Comparison of ENCODE assay signal across 9 cellular contexts in the genomic region with DNA sequence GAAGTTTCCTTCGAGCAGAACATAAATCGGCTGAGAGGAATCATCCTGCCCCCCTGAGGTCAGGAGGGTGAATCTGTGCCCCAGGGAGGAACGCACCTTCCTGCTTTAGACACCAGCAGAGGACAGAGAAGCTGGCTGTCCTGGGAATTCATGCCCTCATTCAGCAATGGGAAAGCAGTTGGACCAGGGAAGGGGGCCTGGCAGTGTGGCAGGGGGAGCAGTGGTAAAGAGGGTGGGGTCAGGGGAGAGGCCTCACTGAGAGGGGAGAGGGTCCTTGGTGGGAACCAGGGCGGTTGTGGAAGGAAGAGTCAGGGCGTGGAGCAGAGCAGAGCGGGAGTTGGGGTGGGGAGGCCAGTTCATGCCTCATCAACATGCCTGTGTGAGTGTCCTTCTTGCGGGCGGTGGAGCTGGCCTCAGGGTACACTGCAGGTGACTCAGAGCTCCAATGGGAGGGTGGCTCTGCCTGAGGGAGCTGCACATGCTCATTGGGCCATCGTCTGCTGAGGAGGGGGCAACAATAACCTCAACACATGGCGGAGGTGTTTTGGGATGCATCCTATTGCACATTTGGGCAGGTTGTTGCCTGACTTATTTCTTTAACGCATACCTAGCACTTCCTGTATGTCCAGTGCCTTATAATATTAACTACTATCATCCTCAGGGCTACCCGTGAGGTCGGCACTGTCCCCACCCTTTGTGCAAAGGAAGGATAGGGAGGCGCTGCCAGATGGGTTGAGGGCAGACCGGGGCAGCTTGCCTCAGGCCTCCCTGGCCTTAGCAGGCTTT. TPM values are rescaled to one million over a fixed set of nuclear protein-coding genes. Genes with fewer than 3 reads are reported as not detected.
DNase-seq lines count a peak whose midpoint lies in the region; ATAC-seq and TF ChIP-seq lines count a peak whose summit lies in the region.
"Had no signal": no experiment of that assay in that cellular context is flagged by ENCODE, and none has a peak within 500 bp of the region (broad histone marks: within the 10 kb centered on the region; RNA-seq: fewer than 3 reads in every experiment).

No MANE protein-coding gene starts in this region.

- DNase-seq in activated T-cell treated with anti-CD3 and anti-CD28 coated beads, Interleukin-2, amount 50 U/mL, for 24 hours = no peak
- DNase-seq in activated T-cell treated with anti-CD3 and anti-CD28 coated beads for 4 hours = no peak
- no peak for DNase-seq in caudate nucleus (lab: John Stamatoyannopoulos, UW)
- no peak for DNase-seq in lung (ENCODE audit: low spot score)
- no peak for DNase-seq in uterus
- DNase-seq in SIG-M5 (lab: John Stamatoyannopoulos, UW) = no peak
- DNase-seq in NK-92 (lab: John Stamatoyannopoulos, UW; ENCODE audit: unreplicated experiment) = no peak

- intact Hi-C loops in uterus (cut with DNase I; ENCODE audit: low total_unique reads) = no loop called here

- H3K4me3 Mint-ChIP-seq in activated T-cell treated with anti-CD3 and anti-CD28 coated beads, Interleukin-2, amount 50 U/mL, for 24 hours = no peak overlapping the region
- H3K4me3 Mint-ChIP-seq: stimulated activated naive CD8-positive, alpha-beta T cell treated with anti-CD3 and anti-CD28 coated beads, Interleukin-15, Interleukin-2, amounts not matched to agents 100 ng/mL and 50 ng/mL, for 24 hours had no signal

- WGBS in lung, 2 donors = 70 to 84% methylated on average over 15 of the region's 15 CpGs

- ATAC-seq in lung (ENCODE audit: insufficient read depth, low FRiP score) (peak; percentile 34), GM21723 (IDR thresholded peaks at IDR 0.05; ENCODE audit: unreplicated experiment) (no peak)

- peak overlapping the region; percentile 73 for H3K27ac ChIP-seq in caudate nucleus (ENCODE audit: low read depth, low read length)
- peak overlapping the region; percentile 82 to 89 for H3K27ac ChIP-seq in lung (ENCODE audit: low read depth in 1 of 2, low read length in 1 of 2)
- H3K27ac ChIP-seq in uterus = peak overlapping the region; percentile 69 to 84

- no peak for TF ChIP-seq POLR2A in uterus (IDR thresholded peaks at IDR 0.05)

- peaks cover 21 to 36% of the 10 kb centered on the region in 2 donors for H3K4me1 ChIP-seq in lung (ENCODE audit: control insufficient read depth in 2 of 2, insufficient read depth in 2 of 2, low read length in 2 of 2)
- H3K4me1 ChIP-seq in uterus = peaks cover 5 to 30% of the 10 kb centered on the region in 2 donors

- H3K36me3 Mint-ChIP-seq in activated T-cell treated with anti-CD3 and anti-CD28 coated beads, Interleukin-2, amount 50 U/mL, for 24 hours (ENCODE audit: low read depth) = peaks cover 73% of the 10 kb centered on the region

- TF ChIP-seq CTCF in lung (IDR thresholded peaks at IDR 0.05; ENCODE audit: control extremely low read depth, extremely low read depth) (no peak), uterus (IDR thresholded peaks at IDR 0.05) (no peak)

- H3K27ac Mint-ChIP-seq in activated T-cell treated with anti-CD3 and anti-CD28 coated beads, Interleukin-2, amount 50 U/mL, for 24 hours = peak overlapping the region; percentile 61
- H3K27ac Mint-ChIP-seq: stimulated activated naive CD8-positive, alpha-beta T cell treated with anti-CD3 and anti-CD28 coated beads, Interleukin-15, Interleukin-2, amounts not matched to agents 100 ng/mL and 50 ng/mL, for 24 hours had no signal

- no peaks in the 10 kb centered on the region for H3K27me3 ChIP-seq in lung (ENCODE audit: control insufficient read depth, insufficient read depth)
- H3K27me3 ChIP-seq in uterus = no peaks in the 10 kb centered on the region

- H3K9me3 Mint-ChIP-seq in activated T-cell treated with anti-CD3 and anti-CD28 coated beads, Interleukin-2, amount 50 U/mL, for 24 hours = no peaks in the 10 kb centered on the region
- H3K9me3 Mint-ChIP-seq: stimulated activated naive CD8-positive, alpha-beta T cell treated with anti-CD3 and anti-CD28 coated beads, Interleukin-15, Interleukin-2, amounts not matched to agents 100 ng/mL and 50 ng/mL, for 24 hours had no signal

- peaks cover 73% of the 10 kb centered on the region for H3K4me1 Mint-ChIP-seq in activated T-cell treated with anti-CD3 and anti-CD28 coated beads, Interleukin-2, amount 50 U/mL, for 24 hours (ENCODE audit: low read depth)

- peaks cover 0 to 12% of the 10 kb centered on the region in 2 donors for H3K36me3 ChIP-seq in lung (ENCODE audit: control insufficient read depth in 2 of 2, insufficient read depth in 2 of 2, low read length in 2 of 2)
- no peaks in the 10 kb centered on the region for H3K36me3 ChIP-seq in uterus

- H3K9me3 ChIP-seq in lung (ENCODE audit: control insufficient read depth in 2 of 2, insufficient read depth in 1 of 2, low read length in 1 of 2) (no peaks in the 10 kb centered on the region), uterus (no peaks in the 10 kb centered on the region)

- H3K27me3 Mint-ChIP-seq in activated T-cell treated with anti-CD3 and anti-CD28 coated beads, Interleukin-2, amount 50 U/mL, for 24 hours = no peaks in the 10 kb centered on the region
- H3K27me3 Mint-ChIP-seq: stimulated activated naive CD8-positive, alpha-beta T cell treated with anti-CD3 and anti-CD28 coated beads, Interleukin-15, Interleukin-2, amounts not matched to agents 100 ng/mL and 50 ng/mL, for 24 hours had no signal

- H3K4me3 ChIP-seq in lung = no peak overlapping the region
- no peak overlapping the region for H3K4me3 ChIP-seq in uterus

RNA-seq across cellular contexts. Expression of a gene that starts 23.2 kb away (rescaled TPM):
- total RNA-seq in lung (100 to 1,000 TPM in 1 of 2 donors, 10 to 100 TPM in 1; 68.3 to 123 TPM), uterus (100 to 1,000 TPM in 1 of 4 donors, 10 to 100 TPM in 3; 16.5 to 110 (median 38.6) TPM)
- 10 to 100 TPM; 57.8 to 69.8 TPM for polyA plus RNA-seq in lung

RNA-seq across cellular contexts. Expression of a gene that starts 35.0 kb away (rescaled TPM):
- total RNA-seq in lung = 10 to 100 TPM; 20.8 to 28.3 TPM
- 10 to 100 TPM; 12.1 to 16.9 TPM for polyA plus RNA-seq in lung
- total RNA-seq in uterus = 10 to 100 TPM; 14.1 to 73.8 (median 42.7) TPM
